Comparison of ENCODE assay signal across 21 cellular contexts in genomic region chr11:111843659-111844058, GRCh38. TPM values are rescaled to one million over a fixed set of nuclear protein-coding genes. Genes with fewer than 3 reads are reported as not detected.
DNase-seq lines count a peak whose midpoint lies in the region; ATAC-seq and TF ChIP-seq lines count a peak whose summit lies in the region.
"Had no signal": no experiment of that assay in that cellular context is flagged by ENCODE, and none has a peak within 500 bp of the region (broad histone marks: within the 10 kb centered on the region; RNA-seq: fewer than 3 reads in every experiment).

No MANE protein-coding gene starts in this region.

- H3K4me1 Mint-ChIP-seq in memory B cell: no peaks in the 10 kb centered on the region

- H3K36me3 Mint-ChIP-seq in memory B cell: peaks cover 14% of the 10 kb centered on the region

- H3K36me3 ChIP-seq in PC-9 (ENCODE audit: low read depth): peaks cover 13% of the 10 kb centered on the region
- H3K36me3 ChIP-seq: HAP-1 had no signal

- CTCF ChIA-PET in PC-9 (lab: Charles Lee): no interaction called here

- no peaks in the 10 kb centered on the region for H4K20me1 ChIP-seq in PC-9 (ENCODE audit: insufficient read depth)
- H4K20me1 ChIP-seq: BLaER1 had no signal

- no peak for TF ChIP-seq CTCF in PC-9 (conservative IDR thresholded peaks at IDR 0.05)

- ATAC-seq in memory B cell (ENCODE audit: low read depth): peak; percentile 39
- no peak for ATAC-seq in GM18498 (IDR thresholded peaks at IDR 0.05; ENCODE audit: unreplicated experiment)
- no peak for ATAC-seq in HG03521 (IDR thresholded peaks at IDR 0.05; ENCODE audit: unreplicated experiment)
- ATAC-seq: A549, GM12878 had no signal

- no peaks in the 10 kb centered on the region for H3K9me2 ChIP-seq in PC-9 (ENCODE audit: insufficient read depth)

- H3F3A ChIP-seq in PC-9 (ENCODE audit: insufficient read depth, low read depth): peaks cover 79% of the 10 kb centered on the region

- H3K27ac Mint-ChIP-seq in memory B cell: peak overlapping the region; percentile 46

- no peaks in the 10 kb centered on the region for H3K27me3 Mint-ChIP-seq in memory B cell
- H3K27me3 Mint-ChIP-seq: CD4-positive, CD25-positive, alpha-beta regulatory T cell; CD8-positive, alpha-beta memory T cell had no signal

- intact Hi-C loops in PC-9 (cut with micrococcal nuclease; ENCODE audit: unreplicated experiment): loop anchor here (5.0 to 10.0 kb wide), 3 partner anchors 66 to 559 kb away; no protein-coding TSS in a partner anchor

- BruUV-seq in PC-9 (replicated peaks; lab: Mats Ljungman, UMichigan): no TSS peak

- no peaks in the 10 kb centered on the region for H3K9me3 ChIP-seq in PC-9 (ENCODE audit: insufficient read depth, low read depth)
- H3K9me3 ChIP-seq: A549, BLaER1, HAP-1 had no signal

- peak overlapping the region; percentile 98 for H3K27ac ChIP-seq in PC-9
- H3K27ac ChIP-seq: 22Rv1, A549, BLaER1, GM23248, HL-60 had no signal

- POLR2A ChIA-PET in PC-9 (lab: Charles Lee; ENCODE audit: unreplicated experiment): no interaction called here

- no peak overlapping the region for H3K4me3 Mint-ChIP-seq in memory B cell
- H3K4me3 Mint-ChIP-seq: CD4-positive, CD25-positive, alpha-beta regulatory T cell; CD8-positive, alpha-beta memory T cell had no signal

- H2AFZ ChIP-seq in PC-9: no peak overlapping the region
- H2AFZ ChIP-seq: GM23248 had no signal

- peak overlapping the region; percentile 68 for H3K4me2 ChIP-seq in PC-9
- H3K4me2 ChIP-seq: A549, BLaER1 had no signal

- H3K4me1 ChIP-seq in PC-9 (replicated peaks; ENCODE audit: insufficient read depth): peaks cover 91% of the 10 kb centered on the region
- H3K4me1 ChIP-seq: A549, BLaER1, HAP-1 had no signal

- no peak overlapping the region for H3K4me3 ChIP-seq in PC-9
- H3K4me3 ChIP-seq: A549, BLaER1, GM12878, GM23248, HAP-1 had no signal

- DNase-seq in NOMO-1 treated with DMSO at 0.1 percent for 48 hours (lab: John Stamatoyannopoulos, UW; ENCODE audit: unreplicated experiment) (peak; percentile 41), NOMO-1 treated with dmso at 0.1 percent for 144 hours (lab: John Stamatoyannopoulos, UW; ENCODE audit: unreplicated experiment) (no peak), PC-9 (no peak), memory B cell (ENCODE audit: low spot score in 2 of 2) (no peak), DMS153 treated with DMSO at 0.1 percent for 48 hours (lab: John Stamatoyannopoulos, UW; ENCODE audit: unreplicated experiment) (no peak), inferior parietal cortex (ENCODE audit: extremely low spot score) (no peak)
- DNase-seq: AML-193; CD4-positive, CD25-positive, alpha-beta regulatory T cell; CD8-positive, alpha-beta memory T cell; COR-L47; DMS79; GF-D8; GM23248 had no signal

- H3K27me3 ChIP-seq in PC-9 (ENCODE audit: insufficient read depth, low read depth): no peaks in the 10 kb centered on the region
- H3K27me3 ChIP-seq: BLaER1 had no signal

- H3K9me3 Mint-ChIP-seq in memory B cell: no peaks in the 10 kb centered on the region
- H3K9me3 Mint-ChIP-seq: CD4-positive, CD25-positive, alpha-beta regulatory T cell; CD8-positive, alpha-beta memory T cell had no signal

- H3K79me2 ChIP-seq in PC-9 (ENCODE audit: low read depth): 0 out of 2 replicates have a peak, but pooled peaks cover 9% of the 10 kb centered on the region

RNA-seq across cellular contexts. Expression of gene ALG9, which starts 27.7 kb away (rescaled TPM):
- 19.1 and 27.8 TPM in 2 replicates for total RNA-seq in PC-9 (2021)

RNA-seq across cellular contexts. Expression of gene FDXACB1, which starts 35.3 kb away (rescaled TPM):
- total RNA-seq in PC-9 (2021): 2.1 and 2.2 TPM in 2 replicates

RNA-seq across cellular contexts. Expression of gene CFAP68, which starts 35.7 kb away (rescaled TPM):
- total RNA-seq in PC-9 (2021): 27.4 and 46.8 TPM in 2 replicates
